24 cellular contexts compared by ENCODE assay signal in the genomic region with DNA sequence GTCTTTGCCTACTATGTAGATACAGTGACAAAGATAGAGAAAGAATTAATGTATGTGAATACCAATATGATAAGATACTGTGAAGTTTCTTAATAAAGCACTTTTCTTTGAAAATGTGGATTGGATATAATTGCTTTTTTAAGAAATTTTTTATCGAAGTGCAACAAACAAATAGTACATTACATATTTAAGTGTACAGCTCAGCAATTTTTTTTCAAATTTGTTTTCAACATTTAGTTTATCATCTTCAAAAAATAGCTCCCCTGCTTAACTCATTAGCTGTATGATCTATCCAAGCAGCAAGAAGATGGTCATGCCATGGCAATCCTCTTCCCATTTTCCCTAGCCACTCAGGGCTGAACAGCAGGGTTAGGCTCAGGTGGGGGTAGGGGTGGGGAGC.
"Had no signal": no experiment of that assay in that cellular context is flagged by ENCODE, and none has a peak within 500 bp of the region (broad histone marks: within the 10 kb centered on the region; RNA-seq: fewer than 3 reads in every experiment).

No MANE protein-coding gene starts in this region.

- H3K4me3 Mint-ChIP-seq: activated B cell treated with CpG ODN at 0.5 μM for 24 hours; activated CD4-positive, alpha-beta T cell treated with anti-CD3 and anti-CD28 coated beads, Interleukin-2, amount 10 ng/mL, durations not matched to agents 24 days and 14 days; activated naive CD8-positive, alpha-beta T cell treated with anti-CD3 and anti-CD28 coated beads, Interleukin-2, amount 50 U/mL, for 24 hours; T-helper 17 cell had no signal

- H3K9me3 Mint-ChIP-seq: activated naive CD8-positive, alpha-beta T cell treated with anti-CD3 and anti-CD28 coated beads, Interleukin-2, amount 50 U/mL, for 24 hours had no signal

- DNase-seq: activated B cell treated with CpG ODN at 0.5 μM for 24 hours; activated CD4-positive, alpha-beta T cell treated with anti-CD3 and anti-CD28 coated beads for 1 hour; activated CD4-positive, alpha-beta T cell treated with anti-CD3 and anti-CD28 coated beads, Interleukin-2, amount 10 ng/mL, durations not matched to agents 24 days and 14 days; activated CD4-positive, alpha-beta T cell treated with anti-CD3 and anti-CD28 coated beads, Interleukin-2, amount 50 U/mL, for 48 hours; activated naive CD8-positive, alpha-beta T cell treated with anti-CD3 and anti-CD28 coated beads, Interleukin-2, amount 50 U/mL, for 24 hours; activated T-cell treated with anti-CD3 and anti-CD28 coated beads for 4 hours; amniotic stem cell; body of pancreas; central memory CD4-positive, alpha-beta T cell; MG63; MV-4-11; NCI-H1092 treated with DMSO at 0.1 percent for 48 hours; NCI-H1417 treated with DMSO at 0.1 percent for 48 hours; NCI-H1694; NCI-H2029; NCI-H2107; NCI-H345; NCI-H510A; NCI-H526 treated with DMSO at 0.1 percent for 48 hours; NCI-H82; SIG-M5; T-helper 17 cell; T-helper 9 cell had no signal

- H3K27ac Mint-ChIP-seq: activated B cell treated with CpG ODN at 0.5 μM for 24 hours; activated CD4-positive, alpha-beta T cell treated with anti-CD3 and anti-CD28 coated beads, Interleukin-2, amount 10 ng/mL, durations not matched to agents 24 days and 14 days; activated naive CD8-positive, alpha-beta T cell treated with anti-CD3 and anti-CD28 coated beads, Interleukin-2, amount 50 U/mL, for 24 hours had no signal

- H3K27me3 Mint-ChIP-seq: activated B cell treated with CpG ODN at 0.5 μM for 24 hours; activated CD4-positive, alpha-beta T cell treated with anti-CD3 and anti-CD28 coated beads, Interleukin-2, amount 10 ng/mL, durations not matched to agents 24 days and 14 days; activated naive CD8-positive, alpha-beta T cell treated with anti-CD3 and anti-CD28 coated beads, Interleukin-2, amount 50 U/mL, for 24 hours; T-helper 17 cell had no signal

- ATAC-seq: activated naive CD4-positive, alpha-beta T cell treated with anti-CD3 and anti-CD28 coated beads, Interleukin-2, amount 50 U/mL, for 72 hours; activated naive CD8-positive, alpha-beta T cell treated with anti-CD3 and anti-CD28 coated beads, Interleukin-2, amount 50 U/mL, for 24 hours; body of pancreas; T-helper 17 cell had no signal
